1 cellular context compared by ENCODE assay signal in the genomic region with DNA sequence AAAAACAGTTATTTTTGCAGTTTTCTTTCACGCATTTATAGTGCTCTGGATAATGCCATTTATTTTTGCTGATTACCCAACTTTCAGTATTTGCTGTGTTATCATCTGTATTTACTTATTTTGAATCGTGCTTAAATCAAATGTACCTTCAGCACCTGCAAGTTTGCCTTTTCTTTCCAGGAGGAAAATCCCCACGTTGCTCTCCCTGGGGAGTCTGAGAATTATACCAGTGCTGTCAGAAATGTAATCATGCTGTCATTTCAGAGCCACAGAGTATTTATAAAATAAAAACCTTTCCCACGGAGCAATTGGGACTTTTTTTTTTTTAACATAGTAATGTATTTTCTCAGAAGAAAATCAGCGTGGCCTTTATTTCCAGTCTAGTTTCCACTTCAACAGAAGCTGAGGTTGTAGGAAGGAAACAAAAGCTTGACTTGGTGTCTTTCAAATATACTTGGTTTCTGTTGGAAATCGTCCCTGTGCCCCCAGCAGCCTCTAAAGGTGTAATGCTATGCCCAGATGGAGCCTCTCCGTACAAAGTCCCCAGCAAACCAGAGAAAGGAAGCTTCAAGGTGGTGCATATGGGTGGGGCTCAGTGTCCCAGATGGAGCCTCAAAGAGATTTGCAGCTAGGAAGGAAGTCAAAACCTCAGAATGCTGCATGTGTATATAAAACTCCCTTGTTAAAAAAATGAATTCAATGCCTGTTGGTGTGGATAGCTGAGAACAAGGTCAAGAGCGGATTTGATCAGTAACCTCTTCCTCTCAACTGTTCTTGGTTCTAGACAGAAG.
TF ChIP-seq lines count a peak whose summit lies in the region.

No MANE protein-coding gene starts in this region.

TF ChIP-seq in HepG2, 621 proteins besides CTCF, POLR2A, EP300 and RAD21:
- TF ChIP-seq RBAK (CRISPR knock-in tag; IDR thresholded peaks at IDR 0.05) (no peak), CBX2 (IDR thresholded peaks at IDR 0.05; ENCODE audit: low read depth, low read length) (0 out of 2 replicates have a peak, but pooled peaks have one; percentile 63), CBX2 (CRISPR knock-in tag; IDR thresholded peaks at IDR 0.05; ENCODE audit: low read depth) (no peak), SALL1 (CRISPR knock-in tag; IDR thresholded peaks at IDR 0.05) (no peak)
- TF ChIP-seq, protein P1, sequence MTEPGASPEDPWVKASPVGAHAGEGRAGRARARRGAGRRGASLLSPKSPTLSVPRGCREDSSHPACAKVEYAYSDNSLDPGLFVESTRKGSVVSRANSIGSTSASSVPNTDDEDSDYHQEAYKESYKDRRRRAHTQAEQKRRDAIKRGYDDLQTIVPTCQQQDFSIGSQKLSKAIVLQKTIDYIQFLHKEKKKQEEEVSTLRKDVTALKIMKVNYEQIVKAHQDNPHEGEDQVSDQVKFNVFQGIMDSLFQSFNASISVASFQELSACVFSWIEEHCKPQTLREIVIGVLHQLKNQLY (CRISPR knock-in tag; IDR thresholded peaks at IDR 0.05): no peak
- TF ChIP-seq, protein P2, sequence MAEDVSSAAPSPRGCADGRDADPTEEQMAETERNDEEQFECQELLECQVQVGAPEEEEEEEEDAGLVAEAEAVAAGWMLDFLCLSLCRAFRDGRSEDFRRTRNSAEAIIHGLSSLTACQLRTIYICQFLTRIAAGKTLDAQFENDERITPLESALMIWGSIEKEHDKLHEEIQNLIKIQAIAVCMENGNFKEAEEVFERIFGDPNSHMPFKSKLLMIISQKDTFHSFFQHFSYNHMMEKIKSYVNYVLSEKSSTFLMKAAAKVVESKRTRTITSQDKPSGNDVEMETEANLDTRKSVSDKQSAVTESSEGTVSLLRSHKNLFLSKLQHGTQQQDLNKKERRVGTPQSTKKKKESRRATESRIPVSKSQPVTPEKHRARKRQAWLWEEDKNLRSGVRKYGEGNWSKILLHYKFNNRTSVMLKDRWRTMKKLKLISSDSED (CRISPR knock-in tag; IDR thresholded peaks at IDR 0.05): no peak
- TF ChIP-seq, protein P3, sequence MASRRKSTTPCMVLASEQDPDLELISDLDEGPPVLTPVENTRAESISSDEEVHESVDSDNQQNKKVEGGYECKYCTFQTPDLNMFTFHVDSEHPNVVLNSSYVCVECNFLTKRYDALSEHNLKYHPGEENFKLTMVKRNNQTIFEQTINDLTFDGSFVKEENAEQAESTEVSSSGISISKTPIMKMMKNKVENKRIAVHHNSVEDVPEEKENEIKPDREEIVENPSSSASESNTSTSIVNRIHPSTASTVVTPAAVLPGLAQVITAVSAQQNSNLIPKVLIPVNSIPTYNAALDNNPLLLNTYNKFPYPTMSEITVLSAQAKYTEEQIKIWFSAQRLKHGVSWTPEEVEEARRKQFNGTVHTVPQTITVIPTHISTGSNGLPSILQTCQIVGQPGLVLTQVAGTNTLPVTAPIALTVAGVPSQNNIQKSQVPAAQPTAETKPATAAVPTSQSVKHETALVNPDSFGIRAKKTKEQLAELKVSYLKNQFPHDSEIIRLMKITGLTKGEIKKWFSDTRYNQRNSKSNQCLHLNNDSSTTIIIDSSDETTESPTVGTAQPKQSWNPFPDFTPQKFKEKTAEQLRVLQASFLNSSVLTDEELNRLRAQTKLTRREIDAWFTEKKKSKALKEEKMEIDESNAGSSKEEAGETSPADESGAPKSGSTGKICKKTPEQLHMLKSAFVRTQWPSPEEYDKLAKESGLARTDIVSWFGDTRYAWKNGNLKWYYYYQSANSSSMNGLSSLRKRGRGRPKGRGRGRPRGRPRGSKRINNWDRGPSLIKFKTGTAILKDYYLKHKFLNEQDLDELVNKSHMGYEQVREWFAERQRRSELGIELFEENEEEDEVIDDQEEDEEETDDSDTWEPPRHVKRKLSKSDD (CRISPR knock-in tag; IDR thresholded peaks at IDR 0.05; ENCODE audit: low read depth): no peak
